ENCODE assay signal across 15 cellular contexts in genomic region chr13:113486698-113487097, GRCh38. TPM values are rescaled to one million over a fixed set of nuclear protein-coding genes. Genes with fewer than 3 reads are reported as not detected.
DNase-seq lines count a peak whose midpoint lies in the region; ATAC-seq and TF ChIP-seq lines count a peak whose summit lies in the region.
"Had no signal": no experiment of that assay in that cellular context is flagged by ENCODE, and none has a peak within 500 bp of the region (broad histone marks: within the 10 kb centered on the region; RNA-seq: fewer than 3 reads in every experiment).

No MANE protein-coding gene starts in this region.

- peaks cover 3% of the 10 kb centered on the region for H3K36me3 Mint-ChIP-seq in activated naive CD8-positive, alpha-beta T cell
- peaks cover 13% of the 10 kb centered on the region for H3K36me3 Mint-ChIP-seq in activated naive CD8-positive, alpha-beta T cell treated with anti-CD3 and anti-CD28 coated beads, Interleukin-2, amount 50 U/mL, for 24 hours (ENCODE audit: low read depth)
- H3K36me3 Mint-ChIP-seq in H9 (ENCODE audit: insufficient read depth in 1 of 3, low read depth in 3 of 3) = peaks cover 4 to 26% (median 20%) of the 10 kb centered on the region in 3 experiments; a peak in 5 of 7 replicates
- H3K36me3 Mint-ChIP-seq in WTC11 = peaks cover 5% of the 10 kb centered on the region
- H3K36me3 Mint-ChIP-seq in neural progenitor cell = peaks cover 7% of the 10 kb centered on the region

- no peak overlapping the region for H2BK15ac ChIP-seq in H9 (ENCODE audit: low read depth, low read length)

- WGBS in H9 (ENCODE audit: extremely low coverage, insufficient read length, low lambda C conversion rate) = no CpG with 5 or more reads among the region's 4 CpGs

- peaks cover 47% of the 10 kb centered on the region for H3K4me1 Mint-ChIP-seq in activated naive CD8-positive, alpha-beta T cell (ENCODE audit: low read depth)
- peaks cover 27% of the 10 kb centered on the region for H3K4me1 Mint-ChIP-seq in activated naive CD8-positive, alpha-beta T cell treated with anti-CD3 and anti-CD28 coated beads, Interleukin-2, amount 50 U/mL, for 24 hours
- peaks cover 52 to 54% of the 10 kb centered on the region in 2 experiments for H3K4me1 Mint-ChIP-seq in H9
- peaks cover 52% of the 10 kb centered on the region for H3K4me1 Mint-ChIP-seq in WTC11
- peaks cover 36% of the 10 kb centered on the region for H3K4me1 Mint-ChIP-seq in neural progenitor cell

- peak overlapping the region; percentile 10 for H3K27ac Mint-ChIP-seq in activated naive CD8-positive, alpha-beta T cell
- H3K27ac Mint-ChIP-seq in activated naive CD8-positive, alpha-beta T cell treated with anti-CD3 and anti-CD28 coated beads, Interleukin-2, amount 50 U/mL, for 24 hours = no peak overlapping the region
- H3K27ac Mint-ChIP-seq in H9 = peak overlapping the region; percentile 16 to 84 (median 18); a peak in 4 of 7 replicates
- peak overlapping the region; percentile 90 for H3K27ac Mint-ChIP-seq in WTC11
- peak overlapping the region; percentile 9 for H3K27ac Mint-ChIP-seq in neural progenitor cell

- no peak overlapping the region for H3K14ac ChIP-seq in H9 (ENCODE audit: insufficient read depth, low read length)

- intact Hi-C loops in left lung (cut with DNase I) = no loop called here

- no peak overlapping the region for H3T11ph ChIP-seq in H9 (ENCODE audit: low read length)

- no peak for ATAC-seq in activated naive CD8-positive, alpha-beta T cell treated with anti-CD3 and anti-CD28 coated beads, Interleukin-2, amount 50 U/mL, for 24 hours
- no peak for ATAC-seq in WTC11
- no peak for ATAC-seq in left lung
- ATAC-seq in HG03039 (IDR thresholded peaks at IDR 0.05; ENCODE audit: unreplicated experiment) = no peak
- ATAC-seq in GM18873 (IDR thresholded peaks at IDR 0.05; ENCODE audit: low FRiP score, unreplicated experiment) = no peak
- ATAC-seq: GM12878 had no signal

- no peak overlapping the region for H3K18ac ChIP-seq in H9 (ENCODE audit: insufficient read length, low read depth, low read length)

- H3K4me3 ChIP-seq in neural progenitor cell (no peak overlapping the region), left lung (no peak overlapping the region)
- H3K4me3 ChIP-seq: GM12878, Peyer's patch had no signal

- H3K9me3 ChIP-seq in H9 (ENCODE audit: control insufficient read depth, low read depth, low read length) (no peaks in the 10 kb centered on the region), neural progenitor cell (ENCODE audit: low read depth) (no peaks in the 10 kb centered on the region), left lung (no peaks in the 10 kb centered on the region)
- H3K9me3 ChIP-seq: Peyer's patch had no signal

- POLR2A ChIA-PET in WTC11 (lab: Charles Lee) = no interaction called here

- H3K23me2 ChIP-seq in H9 (ENCODE audit: insufficient read length, low read depth, low read length, poor library complexity, severe bottlenecking) = peaks cover 14% of the 10 kb centered on the region

- H3F3A ChIP-seq in neural progenitor cell (ENCODE audit: low read depth) = peaks cover 17% of the 10 kb centered on the region

- no peak overlapping the region for H3K23ac ChIP-seq in H9 (ENCODE audit: insufficient read length, low read depth, low read length)

- no peak overlapping the region for H4K91ac ChIP-seq in H9 (ENCODE audit: insufficient read length, low read depth, low read length)

- H3K27ac ChIP-seq in H9 (ENCODE audit: insufficient read length, low read depth, low read length) (no peak overlapping the region), neural progenitor cell (no peak overlapping the region), left lung (no peak overlapping the region)
- H3K27ac ChIP-seq: Peyer's patch had no signal

- H2AK5ac ChIP-seq in H9 (ENCODE audit: insufficient read length, low read length) = no peak overlapping the region

- no peak overlapping the region for H3K4me3 Mint-ChIP-seq in activated naive CD8-positive, alpha-beta T cell
- no peak overlapping the region for H3K4me3 Mint-ChIP-seq in activated naive CD8-positive, alpha-beta T cell treated with anti-CD3 and anti-CD28 coated beads, Interleukin-2, amount 50 U/mL, for 24 hours
- H3K4me3 Mint-ChIP-seq in H9 = no peak overlapping the region
- H3K4me3 Mint-ChIP-seq in WTC11 = no peak overlapping the region
- H3K4me3 Mint-ChIP-seq in neural progenitor cell = no peak overlapping the region

- no peak overlapping the region for H2BK5ac ChIP-seq in H9 (ENCODE audit: insufficient read length, low read length)

- TF ChIP-seq CTCF in H9 (conservative IDR thresholded peaks at IDR 0.05) (no peak), WTC11 (IDR thresholded peaks at IDR 0.05) (no peak), neural progenitor cell (IDR thresholded peaks at IDR 0.05) (no peak), left lung (IDR thresholded peaks at IDR 0.05) (no peak)

- no peak overlapping the region for H3K4ac ChIP-seq in H9 (ENCODE audit: low read depth, low read length)

- H3K36me3 ChIP-seq in neural progenitor cell (no peaks in the 10 kb centered on the region), left lung (peaks cover 0 to 10% of the 10 kb centered on the region in 2 donors)

- H2BK20ac ChIP-seq in H9 (ENCODE audit: low read depth, low read length, poor library complexity, severe bottlenecking) = no peak overlapping the region

- H2BK12ac ChIP-seq in H9 (ENCODE audit: insufficient read length, low read depth, low read length) = no peak overlapping the region

- no peak overlapping the region for H3K9ac ChIP-seq in H9 (ENCODE audit: extremely low read depth, insufficient read length, low read length)
- no peak overlapping the region for H3K9ac ChIP-seq in neural progenitor cell

- H4K8ac ChIP-seq in H9 (replicated peaks; ENCODE audit: insufficient read length, low read depth, low read length) = no peak overlapping the region

- H4K20me1 ChIP-seq in H9 (ENCODE audit: control insufficient read depth, insufficient read depth, insufficient read length) = no peaks in the 10 kb centered on the region
- peaks cover 83% of the 10 kb centered on the region for H4K20me1 ChIP-seq in neural progenitor cell (ENCODE audit: low read depth)

- H3K79me1 ChIP-seq in H9 (ENCODE audit: insufficient read depth, low read depth, low read length, poor library complexity, severe bottlenecking) = peaks cover 4% of the 10 kb centered on the region

- CTCF ChIA-PET in WTC11 (lab: Charles Lee) = interaction anchor here (1.1 kb wide), 1 partner anchor 29 kb away, joined by 3 read pairs; no protein-coding TSS in a partner anchor

- H3K27me3 Mint-ChIP-seq in activated naive CD8-positive, alpha-beta T cell = no peaks in the 10 kb centered on the region
- no peaks in the 10 kb centered on the region for H3K27me3 Mint-ChIP-seq in activated naive CD8-positive, alpha-beta T cell treated with anti-CD3 and anti-CD28 coated beads, Interleukin-2, amount 50 U/mL, for 24 hours
- H3K27me3 Mint-ChIP-seq in H9 (ENCODE audit: low read depth) = no peaks in the 10 kb centered on the region; the same call in 1 of the 2 replicates
- H3K27me3 Mint-ChIP-seq in WTC11 (ENCODE audit: low read depth) = no peaks in the 10 kb centered on the region
- peaks cover 5% of the 10 kb centered on the region for H3K27me3 Mint-ChIP-seq in neural progenitor cell (ENCODE audit: insufficient read depth, low read depth)

- H3K4me2 ChIP-seq in H9 (ENCODE audit: insufficient read depth, insufficient read length, low read length) (no peak overlapping the region), neural progenitor cell (no peak overlapping the region)

- H3K79me2 ChIP-seq in H9 (ENCODE audit: insufficient read depth, low read length) (peaks cover 39% of the 10 kb centered on the region; the same call in 1 of the 2 replicates), neural progenitor cell (ENCODE audit: low read depth) (peaks cover 92% of the 10 kb centered on the region)

- H3K9me3 Mint-ChIP-seq in activated naive CD8-positive, alpha-beta T cell (ENCODE audit: low read depth) = no peaks in the 10 kb centered on the region
- H3K9me3 Mint-ChIP-seq in activated naive CD8-positive, alpha-beta T cell treated with anti-CD3 and anti-CD28 coated beads, Interleukin-2, amount 50 U/mL, for 24 hours = no peaks in the 10 kb centered on the region
- peaks cover 0 to under 1% of the 10 kb centered on the region in 2 experiments; a peak in 3 of 5 replicates for H3K9me3 Mint-ChIP-seq in H9
- H3K9me3 Mint-ChIP-seq in WTC11 = no peaks in the 10 kb centered on the region
- no peaks in the 10 kb centered on the region for H3K9me3 Mint-ChIP-seq in neural progenitor cell

- peaks cover 2% of the 10 kb centered on the region; the same call in 1 of the 2 replicates for H3K4me1 ChIP-seq in H9 (ENCODE audit: insufficient read depth, low read length)
- peaks cover 31% of the 10 kb centered on the region for H3K4me1 ChIP-seq in neural progenitor cell
- H3K4me1 ChIP-seq in left lung = peaks cover 5 to 28% of the 10 kb centered on the region in 2 donors

- no peak for DNase-seq in activated naive CD8-positive, alpha-beta T cell treated with anti-CD3 and anti-CD28 coated beads, Interleukin-2, amount 50 U/mL, for 24 hours
- DNase-seq in H9 (no peak), WTC11 (ENCODE audit: low spot score) (no peak), neural progenitor cell (ENCODE audit: low spot score) (no peak), left lung (no peak)
- DNase-seq: DMS53, NCI-H1092, NCI-H1694 treated with DMSO at 0.1 percent for 48 hours, NCI-H748 treated with DMSO at 0.1 percent for 48 hours, Peyer's patch, SIG-M5 had no signal

- no peak overlapping the region for H3K56ac ChIP-seq in H9 (ENCODE audit: insufficient read length, low read depth, low read length)

- H4K5ac ChIP-seq in H9 (ENCODE audit: insufficient read length, low read depth, low read length) = no peak overlapping the region

- H2AFZ ChIP-seq in H9 (ENCODE audit: low read length) (no peak overlapping the region), neural progenitor cell (replicated peaks) (no peak overlapping the region)

- H3K27me3 ChIP-seq in H9 (ENCODE audit: insufficient read depth, low read length) = no peaks in the 10 kb centered on the region
- H3K27me3 ChIP-seq in neural progenitor cell = no peaks in the 10 kb centered on the region
- H3K27me3 ChIP-seq in left lung = no peaks in the 10 kb centered on the region
- H3K27me3 ChIP-seq: Peyer's patch had no signal

- no peak overlapping the region for H2BK120ac ChIP-seq in H9 (ENCODE audit: low read depth, low read length, poor library complexity, severe bottlenecking)

TF ChIP-seq in WTC11, 78 proteins besides CTCF, POLR2A, EP300 and RAD21 (continues in another document):
- no peak for TF ChIP-seq NR2C2 (CRISPR knock-in tag; IDR thresholded peaks at IDR 0.05)

RNA-seq across cellular contexts. Expression of gene DCUN1D2, which starts 3.8 kb away (rescaled TPM):
- 36.8 and 44.0 TPM in 2 replicates for total RNA-seq in H9 (2021)
- 34.0 to 42.5 TPM (median 36.0 TPM) in 3 replicates for total RNA-seq in WTC11 (2021)
- total RNA-seq in neural progenitor cell (ENCODE audit: low replicate concordance) = 17.4 and 23.8 TPM in 2 replicates
- 10 to 100 TPM; 10.3 to 19.4 TPM for total RNA-seq in left lung

RNA-seq across cellular contexts. Expression of gene ADPRHL1, which starts 33.4 kb away (rescaled TPM):
- total RNA-seq in H9 (2021) (2.7 and 2.8 TPM in 2 replicates), WTC11 (2021) (1.0 to 1.5 TPM (median 1.4 TPM) in 3 replicates), neural progenitor cell (ENCODE audit: low replicate concordance) (0.22 and 0.43 TPM in 2 replicates), left lung (1 to 10 TPM; 2.0 to 2.3 TPM)
